10 cellular contexts compared by ENCODE assay signal in genomic region chr9:127444921-127445850, GRCh38. TPM values are rescaled to one million over a fixed set of nuclear protein-coding genes. Genes with fewer than 3 reads are reported as not detected.
A peak's percentile ranks its signal among the peaks of the same experiment; 100 is the strongest.
DNase-seq lines count a peak whose midpoint lies in the region; ATAC-seq and TF ChIP-seq lines count a peak whose summit lies in the region.
"Had no signal": no experiment of that assay in that cellular context is flagged by ENCODE, and none has a peak within 500 bp of the region (broad histone marks: within the 10 kb centered on the region; RNA-seq: fewer than 3 reads in every experiment).

No MANE protein-coding gene starts in this region.

- intact Hi-C loops in uterus (cut with DNase I; ENCODE audit: low total_unique reads) (no loop called here), sciatic nerve (cut with DNase I) (no loop called here)

- H3K9me3 ChIP-seq in RWPE2 (ENCODE audit: severe bottlenecking), result peaks cover 4% of the 10 kb centered on the region
- no peaks in the 10 kb centered on the region for H3K9me3 ChIP-seq in uterus

- H3K27me3 Mint-ChIP-seq in stimulated activated naive CD8-positive, alpha-beta T cell treated with anti-CD3 and anti-CD28 coated beads, Interleukin-15, amount 100 ng/mL, for 72 hours, result no peaks in the 10 kb centered on the region

- H3K9me3 Mint-ChIP-seq in stimulated activated naive CD8-positive, alpha-beta T cell treated with anti-CD3 and anti-CD28 coated beads, Interleukin-15, amount 100 ng/mL, for 72 hours, result peaks cover 0 to 13% of the 10 kb centered on the region in 2 donors

- peak; percentile 42 for DNase-seq in stimulated activated naive CD8-positive, alpha-beta T cell treated with anti-CD3 and anti-CD28 coated beads, Interleukin-15, Interleukin-2, amounts not matched to agents 100 U/mL and 50 U/mL, for 24 hours
- no peak for DNase-seq in stimulated activated naive CD8-positive, alpha-beta T cell treated with anti-CD3 and anti-CD28 coated beads, Interleukin-15, amount 100 ng/mL, for 72 hours
- DNase-seq in RWPE2 (ENCODE audit: low spot score) (no peak), epithelial cell of prostate (ENCODE audit: low read depth, low spot score) (no peak), uterus (no peak), sciatic nerve (ENCODE audit: low spot score) (no peak)
- DNase-seq: NCI-H2227 treated with DMSO at 0.1 percent for 48 hours; stimulated activated naive CD4-positive, alpha-beta T cell had no signal

- peak overlapping the region; percentile 96 for H3K27ac ChIP-seq in RWPE2 (ENCODE audit: poor library complexity, severe bottlenecking)
- peak overlapping the region; percentile 96 for H3K27ac ChIP-seq in epithelial cell of prostate
- H3K27ac ChIP-seq in uterus, result no peak overlapping the region

- TF ChIP-seq CTCF in RWPE2 (IDR thresholded peaks at IDR 0.05; ENCODE audit: poor library complexity, severe bottlenecking) (no peak), uterus (IDR thresholded peaks at IDR 0.05) (no peak)

- ATAC-seq in stimulated activated naive CD8-positive, alpha-beta T cell treated with anti-CD3 and anti-CD28 coated beads, Interleukin-15, Interleukin-2, amounts not matched to agents 100 U/mL and 50 U/mL, for 24 hours, result peak; percentile 3
- no peak for ATAC-seq in stimulated activated naive CD8-positive, alpha-beta T cell treated with anti-CD3 and anti-CD28 coated beads, Interleukin-15, amount 100 ng/mL, for 72 hours
- ATAC-seq in RWPE2 (ENCODE audit: low read depth) (peak; percentile 17), GM21367 (IDR thresholded peaks at IDR 0.05; ENCODE audit: unreplicated experiment) (no peak), HG03342 (IDR thresholded peaks at IDR 0.05; ENCODE audit: unreplicated experiment) (no peak), sciatic nerve (no peak)

- peak overlapping the region in 1 of 2 donors; percentile 21 for H3K4me3 Mint-ChIP-seq in stimulated activated naive CD8-positive, alpha-beta T cell treated with anti-CD3 and anti-CD28 coated beads, Interleukin-15, amount 100 ng/mL, for 72 hours

- H3K4me1 Mint-ChIP-seq in stimulated activated naive CD8-positive, alpha-beta T cell treated with anti-CD3 and anti-CD28 coated beads, Interleukin-15, amount 100 ng/mL, for 72 hours, result peaks cover 44% of the 10 kb centered on the region

- no peak overlapping the region for H3K4me3 ChIP-seq in RWPE2 (ENCODE audit: severe bottlenecking)
- no peak overlapping the region for H3K4me3 ChIP-seq in uterus

- no peak for TF ChIP-seq POLR2A in uterus (IDR thresholded peaks at IDR 0.05)

- H3K27me3 ChIP-seq in RWPE2 (ENCODE audit: insufficient read depth, poor library complexity, severe bottlenecking), result no peaks in the 10 kb centered on the region
- no peaks in the 10 kb centered on the region for H3K27me3 ChIP-seq in uterus

- H3K4me1 ChIP-seq in RWPE2 (ENCODE audit: insufficient read depth, poor library complexity, severe bottlenecking) (no peaks in the 10 kb centered on the region), uterus (peaks cover 0 to 4% of the 10 kb centered on the region in 2 donors)

- peak overlapping the region in 1 of 2 donors; percentile 38 for H3K27ac Mint-ChIP-seq in stimulated activated naive CD8-positive, alpha-beta T cell treated with anti-CD3 and anti-CD28 coated beads, Interleukin-15, amount 100 ng/mL, for 72 hours

- H3K36me3 ChIP-seq in RWPE2 (ENCODE audit: low read depth) (peaks cover 93% of the 10 kb centered on the region), uterus (no peaks in the 10 kb centered on the region)

RNA-seq across cellular contexts. Expression of gene RPL12, which starts 6.0 kb away (rescaled TPM):
- total RNA-seq in uterus (1,000 to 10,000 TPM in 3 of 4 donors, 100 to 1,000 TPM in 1; 999 to 4,423 (median 2,373) TPM), sciatic nerve (894 TPM)

RNA-seq across cellular contexts. Expression of gene LRSAM1, which starts 6.1 kb away (rescaled TPM):
- total RNA-seq in uterus (10 to 100 TPM in 2 of 4 donors, 1 to 10 TPM in 2; 6.5 to 25.9 (median 11.3) TPM), sciatic nerve (27.0 TPM)

RNA-seq across cellular contexts. Expression of gene ZNF79, which starts 21.0 kb away (rescaled TPM):
- total RNA-seq in uterus (10 to 100 TPM in 3 of 4 donors, 1 to 10 TPM in 1; 3.8 to 14.1 (median 13.4) TPM), sciatic nerve (12.8 TPM)

RNA-seq across cellular contexts. Expression of gene SLC2A8, which starts 48.2 kb away (rescaled TPM):
- total RNA-seq in uterus (10 to 100 TPM in 2 of 4 donors, 1 to 10 TPM in 2; 1.8 to 45.1 (median 10.5) TPM), sciatic nerve (22.5 TPM)

Comparison
In these comparisons a context has a peak if more than half of its experiments do, and no peak if none do; other contexts are left out.
1. ATAC-seq: peak in stimulated activated naive CD8-positive, alpha-beta T cell treated with anti-CD3 and anti-CD28 coated beads, Interleukin-15, Interleukin-2, amounts not matched to agents 100 U/mL and 50 U/mL, for 24 hours (single experiment) and RWPE2 (single experiment); none in stimulated activated naive CD8-positive, alpha-beta T cell treated with anti-CD3 and anti-CD28 coated beads, Interleukin-15, amount 100 ng/mL, for 72 hours (single experiment), GM21367 (single experiment), HG03342 (single experiment) and sciatic nerve (single experiment).
2. H3K27ac ChIP-seq: peak in RWPE2 (single experiment) and epithelial cell of prostate (single experiment); none in uterus (0 of 2).